10 cellular contexts compared by ENCODE assay signal in the genomic region with DNA sequence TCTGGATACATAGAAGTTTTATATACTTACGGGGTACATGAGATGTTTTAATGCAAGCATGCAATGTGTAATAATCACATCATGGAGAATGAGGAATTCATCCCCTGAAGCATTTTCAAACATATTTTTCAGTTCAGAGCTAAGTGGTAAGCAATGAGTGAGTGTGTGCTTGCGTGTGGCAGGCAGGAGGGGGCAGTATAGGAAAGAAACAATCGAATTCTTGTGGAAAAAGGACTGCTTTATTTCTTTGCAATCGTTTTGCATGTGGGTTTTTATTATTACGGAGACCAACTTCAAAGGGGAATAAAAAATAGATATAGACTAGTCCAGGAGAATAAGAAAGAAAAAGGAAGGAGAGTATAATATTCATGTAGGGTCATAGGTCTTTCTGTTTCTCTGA.
DNase-seq lines count a peak whose midpoint lies in the region; ATAC-seq and TF ChIP-seq lines count a peak whose summit lies in the region.
"Had no signal": no experiment of that assay in that cellular context is flagged by ENCODE, and none has a peak within 500 bp of the region (broad histone marks: within the 10 kb centered on the region; RNA-seq: fewer than 3 reads in every experiment).

No MANE protein-coding gene starts in this region.

- peaks cover 2% of the 10 kb centered on the region for H3K27me3 Mint-ChIP-seq in glutamatergic neuron (ENCODE audit: unreplicated experiment)
- H3K27me3 Mint-ChIP-seq in stimulated activated naive B cell treated with anti-CD40 and anti-IgM and Interleukin-4, amounts not matched to agents 10 μg/mL and 1 μg/mL and 100 μg/mL, for 72 hours: no peaks in the 10 kb centered on the region

- ATAC-seq in GM19324 (IDR thresholded peaks at IDR 0.05; ENCODE audit: low FRiP score, unreplicated experiment): peak; percentile 41
- ATAC-seq in stimulated activated naive B cell treated with anti-CD40 and anti-IgM and Interleukin-4, amounts not matched to agents 10 μg/mL and 1 μg/mL and 100 μg/mL, for 72 hours (replicated peaks): no peak
- ATAC-seq: gastroesophageal sphincter had no signal

- H3K9me3 Mint-ChIP-seq in glutamatergic neuron (ENCODE audit: unreplicated experiment): no peaks in the 10 kb centered on the region
- H3K9me3 Mint-ChIP-seq in stimulated activated naive B cell treated with anti-CD40 and anti-IgM and Interleukin-4, amounts not matched to agents 10 μg/mL and 1 μg/mL and 100 μg/mL, for 72 hours: peaks cover 0 to 6% of the 10 kb centered on the region in 2 donors

- DNase-seq in COLO829 (ENCODE audit: low spot score) (peak; percentile 16), NB4 (ENCODE audit: low read depth) (peak; percentile 14), glutamatergic neuron (peak; percentile 29), cerebellar nuclear complex (lab: John Stamatoyannopoulos, UW) (no peak), lower leg skin (ENCODE audit: low spot score in 2 of 2) (no peak), T-helper 1 cell (no peak)
- no peak for DNase-seq in stimulated activated naive B cell treated with anti-CD40 and anti-IgM and Interleukin-4, amounts not matched to agents 10 μg/mL and 1 μg/mL and 100 μg/mL, for 72 hours

- no peak overlapping the region for H3K4me3 Mint-ChIP-seq in glutamatergic neuron (ENCODE audit: unreplicated experiment)
- H3K4me3 Mint-ChIP-seq in stimulated activated naive B cell treated with anti-CD40 and anti-IgM and Interleukin-4, amounts not matched to agents 10 μg/mL and 1 μg/mL and 100 μg/mL, for 72 hours: no peak overlapping the region

- 34 to 35% methylated on average over 5 of the region's 5 CpGs for WGBS in lower leg skin, 2 donors

- H3K4me3 ChIP-seq in NB4 (ENCODE audit: low read depth, low read length): no peak overlapping the region
- no peak overlapping the region for H3K4me3 ChIP-seq in lower leg skin (ENCODE audit: low read depth, poor library complexity, severe bottlenecking)
- H3K4me3 ChIP-seq: gastroesophageal sphincter had no signal

- TF ChIP-seq POLR2A in NB4 (IDR thresholded peaks at IDR 0.05; ENCODE audit: extremely low read depth, insufficient read length) (no peak), lower leg skin (IDR thresholded peaks at IDR 0.05) (no peak)

- peaks cover 12% of the 10 kb centered on the region for H3K4me1 Mint-ChIP-seq in glutamatergic neuron (ENCODE audit: low read depth, unreplicated experiment)
- no peaks in the 10 kb centered on the region for H3K4me1 Mint-ChIP-seq in stimulated activated naive B cell treated with anti-CD40 and anti-IgM and Interleukin-4, amounts not matched to agents 10 μg/mL and 1 μg/mL and 100 μg/mL, for 72 hours

- no peaks in the 10 kb centered on the region for H3K36me3 Mint-ChIP-seq in glutamatergic neuron (ENCODE audit: unreplicated experiment)
- H3K36me3 Mint-ChIP-seq in stimulated activated naive B cell treated with anti-CD40 and anti-IgM and Interleukin-4, amounts not matched to agents 10 μg/mL and 1 μg/mL and 100 μg/mL, for 72 hours: no peaks in the 10 kb centered on the region

- H3K27ac Mint-ChIP-seq in glutamatergic neuron (ENCODE audit: unreplicated experiment): no peak overlapping the region
- no peak overlapping the region for H3K27ac Mint-ChIP-seq in stimulated activated naive B cell treated with anti-CD40 and anti-IgM and Interleukin-4, amounts not matched to agents 10 μg/mL and 1 μg/mL and 100 μg/mL, for 72 hours
- H3K27ac Mint-ChIP-seq: activated T-helper 2 cell treated with anti-CD3 and anti-CD28 coated beads, Interferon-gamma antibody, Interleukin-2, Interleukin-4, amounts not matched to agents 10 μg/mL and 5 μg/mL and 100 μg/mL, durations not matched to agents 14 hours and 24 hours and 36 hours had no signal

- TF ChIP-seq CTCF in NB4 (IDR thresholded peaks at IDR 0.05; ENCODE audit: low read depth, low read length) (peak; percentile 62), glutamatergic neuron (IDR thresholded peaks at IDR 0.05; ENCODE audit: partially characterized antibody, unreplicated experiment) (peak; percentile 77), lower leg skin (IDR thresholded peaks at IDR 0.05) (no peak)

- intact Hi-C loops in lower leg skin (cut with DNase I; ENCODE audit: low total_unique reads): no loop called here

Comparison
In these comparisons a context has a peak if more than half of its experiments do, and no peak if none do; other contexts are left out.
1. DNase-seq: peak in COLO829 (single experiment), NB4 (single experiment) and glutamatergic neuron (single experiment); none in stimulated activated naive B cell treated with anti-CD40 and anti-IgM and Interleukin-4, amounts not matched to agents 10 μg/mL and 1 μg/mL and 100 μg/mL, for 72 hours (single experiment), cerebellar nuclear complex (0 of 2), lower leg skin (0 of 2) and T-helper 1 cell (0 of 5).
2. CTCF ChIP-seq: peak in NB4 (single experiment) and glutamatergic neuron (single experiment); none in lower leg skin (0 of 3).